25 cellular contexts compared by ENCODE assay signal in genomic region chr1:114077188-114077587, GRCh38.
"Had no signal": no experiment of that assay in that cellular context is flagged by ENCODE, and none has a peak within 500 bp of the region (broad histone marks: within the 10 kb centered on the region; RNA-seq: fewer than 3 reads in every experiment).

No MANE protein-coding gene starts in this region.

- H3K36me3 ChIP-seq: left lung, lower lobe of right lung, ovary, right atrium auricular region, right lobe of liver, suprapubic skin, thoracic aorta, tibial artery, upper lobe of right lung, uterus had no signal

- H3K4me1 Mint-ChIP-seq: mesothelial cell of epicardium; naive B cell; stimulated activated naive B cell treated with anti-CD40 and anti-IgM and Interleukin-4, amounts not matched to agents 10 μg/mL and 1 μg/mL and 100 μg/mL, for 72 hours had no signal

- ATAC-seq: left colon; left lung; lower lobe of right lung; natural killer cell; right lobe of liver; stimulated activated naive B cell treated with anti-CD40 and anti-IgM and Interleukin-4, amounts not matched to agents 10 μg/mL and 1 μg/mL and 100 μg/mL, for 72 hours; upper lobe of right lung had no signal

- H3K4me1 ChIP-seq: left lung, right lobe of liver, uterus had no signal

- H2AFZ ChIP-seq: hepatocyte had no signal

- H3K79me2 ChIP-seq: hepatocyte had no signal

- H3K4me3 Mint-ChIP-seq: mesothelial cell of epicardium; natural killer cell; stimulated activated naive B cell treated with anti-CD40 and anti-IgM and Interleukin-4, amounts not matched to agents 10 μg/mL and 1 μg/mL and 100 μg/mL, for 72 hours; stimulated activated naive CD8-positive, alpha-beta T cell treated with anti-CD3 and anti-CD28 coated beads, Interleukin-15, Interleukin-2, amounts not matched to agents 100 ng/mL and 50 ng/mL, for 24 hours had no signal

- H3K4me3 ChIP-seq: hepatocyte, left lung, lower lobe of right lung, ovary, right atrium auricular region, right lobe of liver, smooth muscle cell, suprapubic skin, thoracic aorta, tibial artery, upper lobe of right lung, uterus had no signal

- DNase-seq: kidney; left colon; left lung; lower lobe of right lung; mesendoderm; naive B cell; natural killer cell; ovary; right lobe of liver; stimulated activated CD4-positive, alpha-beta T cell treated with anti-CD3 and anti-CD28 coated beads, Interleukin-2, amount 100 ng/mL, for 24 hours; stimulated activated CD4-positive, alpha-beta T cell treated with anti-CD3 and anti-CD28 coated beads, Interleukin-4, amount 100 ng/mL, for 1 hour; stimulated activated naive B cell treated with anti-CD40 and anti-IgM and Interleukin-4, amounts not matched to agents 10 μg/mL and 1 μg/mL and 100 μg/mL, for 72 hours; tibial artery; trophoblast cell; upper lobe of right lung; uterus had no signal

- H3K27ac Mint-ChIP-seq: mesothelial cell of epicardium; natural killer cell; progenitor cell of endocrine pancreas; stimulated activated naive B cell treated with anti-CD40 and anti-IgM and Interleukin-4, amounts not matched to agents 10 μg/mL and 1 μg/mL and 100 μg/mL, for 72 hours; stimulated activated naive CD8-positive, alpha-beta T cell treated with anti-CD3 and anti-CD28 coated beads, Interleukin-15, Interleukin-2, amounts not matched to agents 100 ng/mL and 50 ng/mL, for 24 hours had no signal

- H3K36me3 Mint-ChIP-seq: mesothelial cell of epicardium; stimulated activated naive B cell treated with anti-CD40 and anti-IgM and Interleukin-4, amounts not matched to agents 10 μg/mL and 1 μg/mL and 100 μg/mL, for 72 hours had no signal

- FAIRE-seq: islet of Langerhans, kidney had no signal

- H3K4me2 ChIP-seq: hepatocyte, smooth muscle cell had no signal

- H3K9me3 ChIP-seq: ovary, right lobe of liver, upper lobe of right lung had no signal

- H3K27ac ChIP-seq: hepatocyte, left lung, lower lobe of right lung, ovary, right atrium auricular region, right lobe of liver, suprapubic skin, thoracic aorta, tibial artery, upper lobe of right lung, uterus had no signal

- H3K27me3 ChIP-seq: hepatocyte, left lung, ovary, right atrium auricular region, right lobe of liver, suprapubic skin, tibial artery, upper lobe of right lung, uterus had no signal
